In the genomic region with DNA sequence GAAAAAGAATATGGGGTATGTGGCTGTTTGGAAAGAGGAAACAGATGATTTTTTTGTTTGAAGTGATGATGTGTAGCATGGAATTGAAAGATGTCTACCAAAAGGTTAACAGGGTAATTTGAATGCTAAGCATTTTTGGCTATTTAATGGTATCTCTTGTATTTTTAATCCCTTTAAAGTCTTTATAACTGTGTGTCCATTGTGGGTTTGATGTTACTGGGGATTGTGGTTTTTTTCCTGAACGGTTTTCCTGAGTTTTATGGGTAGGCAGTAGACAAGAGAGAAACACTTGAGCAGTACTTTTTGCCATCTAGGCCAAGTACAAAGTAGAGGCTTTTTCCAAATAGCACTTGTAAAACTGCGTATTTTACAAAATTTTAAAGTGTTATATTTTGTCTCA, we compare ENCODE assay signal across 1 cellular context.
TF ChIP-seq lines count a peak whose summit lies in the region.

No MANE protein-coding gene starts in this region.

TF ChIP-seq in GM23338, 12 proteins besides CTCF, POLR2A, EP300 and RAD21 (continued from another document):
- TF ChIP-seq, protein P1, sequence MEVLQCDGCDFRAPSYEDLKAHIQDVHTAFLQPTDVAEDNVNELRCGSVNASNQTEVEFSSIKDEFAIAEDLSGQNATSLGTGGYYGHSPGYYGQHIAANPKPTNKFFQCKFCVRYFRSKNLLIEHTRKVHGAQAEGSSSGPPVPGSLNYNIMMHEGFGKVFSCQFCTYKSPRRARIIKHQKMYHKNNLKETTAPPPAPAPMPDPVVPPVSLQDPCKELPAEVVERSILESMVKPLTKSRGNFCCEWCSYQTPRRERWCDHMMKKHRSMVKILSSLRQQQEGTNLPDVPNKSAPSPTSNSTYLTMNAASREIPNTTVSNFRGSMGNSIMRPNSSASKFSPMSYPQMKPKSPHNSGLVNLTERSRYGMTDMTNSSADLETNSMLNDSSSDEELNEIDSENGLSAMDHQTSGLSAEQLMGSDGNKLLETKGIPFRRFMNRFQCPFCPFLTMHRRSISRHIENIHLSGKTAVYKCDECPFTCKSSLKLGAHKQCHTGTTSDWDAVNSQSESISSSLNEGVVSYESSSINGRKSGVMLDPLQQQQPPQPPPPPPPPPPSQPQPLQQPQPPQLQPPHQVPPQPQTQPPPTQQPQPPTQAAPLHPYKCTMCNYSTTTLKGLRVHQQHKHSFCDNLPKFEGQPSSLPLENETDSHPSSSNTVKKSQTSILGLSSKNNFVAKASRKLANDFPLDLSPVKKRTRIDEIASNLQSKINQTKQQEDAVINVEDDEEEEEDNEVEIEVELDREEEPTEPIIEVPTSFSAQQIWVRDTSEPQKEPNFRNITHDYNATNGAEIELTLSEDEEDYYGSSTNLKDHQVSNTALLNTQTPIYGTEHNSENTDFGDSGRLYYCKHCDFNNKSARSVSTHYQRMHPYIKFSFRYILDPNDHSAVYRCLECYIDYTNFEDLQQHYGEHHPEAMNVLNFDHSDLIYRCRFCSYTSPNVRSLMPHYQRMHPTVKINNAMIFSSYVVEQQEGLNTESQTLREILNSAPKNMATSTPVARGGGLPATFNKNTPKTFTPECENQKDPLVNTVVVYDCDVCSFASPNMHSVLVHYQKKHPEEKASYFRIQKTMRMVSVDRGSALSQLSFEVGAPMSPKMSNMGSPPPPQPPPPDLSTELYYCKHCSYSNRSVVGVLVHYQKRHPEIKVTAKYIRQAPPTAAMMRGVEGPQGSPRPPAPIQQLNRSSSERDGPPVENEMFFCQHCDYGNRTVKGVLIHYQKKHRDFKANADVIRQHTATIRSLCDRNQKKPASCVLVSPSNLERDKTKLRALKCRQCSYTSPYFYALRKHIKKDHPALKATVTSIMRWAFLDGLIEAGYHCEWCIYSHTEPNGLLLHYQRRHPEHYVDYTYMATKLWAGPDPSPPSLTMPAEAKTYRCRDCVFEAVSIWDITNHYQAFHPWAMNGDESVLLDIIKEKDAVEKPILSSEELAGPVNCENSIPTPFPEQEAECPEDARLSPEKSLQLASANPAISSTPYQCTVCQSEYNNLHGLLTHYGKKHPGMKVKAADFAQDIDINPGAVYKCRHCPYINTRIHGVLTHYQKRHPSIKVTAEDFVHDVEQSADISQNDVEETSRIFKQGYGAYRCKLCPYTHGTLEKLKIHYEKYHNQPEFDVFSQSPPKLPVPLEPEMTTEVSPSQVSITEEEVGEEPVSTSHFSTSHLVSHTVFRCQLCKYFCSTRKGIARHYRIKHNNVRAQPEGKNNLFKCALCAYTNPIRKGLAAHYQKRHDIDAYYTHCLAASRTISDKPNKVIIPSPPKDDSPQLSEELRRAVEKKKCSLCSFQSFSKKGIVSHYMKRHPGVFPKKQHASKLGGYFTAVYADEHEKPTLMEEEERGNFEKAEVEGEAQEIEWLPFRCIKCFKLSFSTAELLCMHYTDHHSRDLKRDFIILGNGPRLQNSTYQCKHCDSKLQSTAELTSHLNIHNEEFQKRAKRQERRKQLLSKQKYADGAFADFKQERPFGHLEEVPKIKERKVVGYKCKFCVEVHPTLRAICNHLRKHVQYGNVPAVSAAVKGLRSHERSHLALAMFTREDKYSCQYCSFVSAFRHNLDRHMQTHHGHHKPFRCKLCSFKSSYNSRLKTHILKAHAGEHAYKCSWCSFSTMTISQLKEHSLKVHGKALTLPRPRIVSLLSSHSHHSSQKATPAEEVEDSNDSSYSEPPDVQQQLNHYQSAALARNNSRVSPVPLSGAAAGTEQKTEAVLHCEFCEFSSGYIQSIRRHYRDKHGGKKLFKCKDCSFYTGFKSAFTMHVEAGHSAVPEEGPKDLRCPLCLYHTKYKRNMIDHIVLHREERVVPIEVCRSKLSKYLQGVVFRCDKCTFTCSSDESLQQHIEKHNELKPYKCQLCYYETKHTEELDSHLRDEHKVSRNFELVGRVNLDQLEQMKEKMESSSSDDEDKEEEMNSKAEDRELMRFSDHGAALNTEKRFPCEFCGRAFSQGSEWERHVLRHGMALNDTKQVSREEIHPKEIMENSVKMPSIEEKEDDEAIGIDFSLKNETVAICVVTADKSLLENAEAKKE (CRISPR knock-in tag; IDR thresholded peaks at IDR 0.05) = no peak
- TF ChIP-seq ZNF114 (CRISPR knock-in tag; IDR thresholded peaks at IDR 0.05) = no peak
TF ChIP-seq in GM23338: peak in this region for 0.
